ENCODE assay signal across 15 cellular contexts in the genomic region with DNA sequence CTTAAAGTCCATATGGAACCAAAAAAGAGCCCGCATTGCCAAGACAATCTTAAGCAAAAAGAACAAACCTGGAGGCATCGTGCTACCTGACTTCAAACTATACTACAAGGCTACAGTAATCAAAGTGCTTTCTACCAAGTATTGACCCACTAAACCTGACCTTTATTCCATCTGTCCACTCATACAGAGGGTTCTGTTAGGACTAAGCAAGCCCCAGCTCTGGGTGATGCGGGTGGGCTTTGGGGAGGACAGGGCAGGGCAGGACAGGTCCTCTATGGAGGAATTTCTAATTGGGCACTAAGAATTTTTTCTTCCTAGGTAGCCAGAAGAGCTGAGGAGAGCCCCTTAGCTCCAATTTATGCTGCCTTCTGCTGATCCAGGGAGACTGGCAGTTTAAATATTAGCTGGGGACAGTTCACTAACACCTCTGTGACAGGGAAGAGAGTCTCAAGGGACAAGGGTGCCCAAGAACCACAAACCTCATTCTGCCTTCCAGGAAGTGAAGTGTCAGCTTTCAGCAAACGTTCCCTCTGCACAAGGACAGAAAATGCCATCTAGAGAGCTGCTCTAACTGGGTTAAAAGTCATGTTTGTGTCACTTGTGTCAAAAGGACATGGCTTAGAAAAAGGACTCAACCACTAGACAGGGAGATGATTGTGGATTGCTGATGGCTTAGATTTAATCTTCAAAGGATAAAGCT.
DNase-seq lines count a peak whose midpoint lies in the region; ATAC-seq and TF ChIP-seq lines count a peak whose summit lies in the region.
"Had no signal": no experiment of that assay in that cellular context is flagged by ENCODE, and none has a peak within 500 bp of the region (broad histone marks: within the 10 kb centered on the region; RNA-seq: fewer than 3 reads in every experiment).

No MANE protein-coding gene starts in this region.

- no peaks in the 10 kb centered on the region for H3K36me3 ChIP-seq in MM.1S (replicated peaks; ENCODE audit: insufficient read depth, low read length)
- H3K36me3 ChIP-seq: cardiac muscle cell, Peyer's patch, spleen had no signal

- TF ChIP-seq CTCF in MM.1S (IDR thresholded peaks at IDR 0.05; ENCODE audit: low read length) = no peak

- H3K27ac ChIP-seq in MM.1S (ENCODE audit: low read length) = no peak overlapping the region
- H3K27ac ChIP-seq in right cardiac atrium (ENCODE audit: low read length) = no peak overlapping the region
- H3K27ac ChIP-seq: cardiac muscle cell, Peyer's patch, spleen had no signal

- 75% methylated on average over 4 of the region's 4 CpGs for WGBS in right cardiac atrium

- no peaks in the 10 kb centered on the region for H3K79me2 ChIP-seq in MM.1S (ENCODE audit: low read length)

- DNase-seq in H4 (ENCODE audit: low spot score) = peak; percentile 16
- DNase-seq in MM.1S = peak; percentile 63
- no peak for DNase-seq in right cardiac atrium
- DNase-seq in activated effector memory CD4-positive, alpha-beta T cell treated with Interleukin-2 at 50 U/mL for 16 hours = no peak
- no peak for DNase-seq in stimulated activated CD4-positive, alpha-beta T cell treated with anti-CD3 and anti-CD28 coated beads, Interleukin-15, amount 100 ng/mL, for 24 hours
- DNase-seq in NCI-H748 treated with DMSO at 0.1 percent for 48 hours (lab: John Stamatoyannopoulos, UW) = no peak
- DNase-seq: activated effector memory CD4-positive, alpha-beta T cell treated with anti-CD3 and anti-CD28 coated beads, Interleukin-2, amount 50 U/mL, for 16 hours; immature natural killer cell; naive thymus-derived CD4-positive, alpha-beta T cell; NCI-H146; Peyer's patch; spleen had no signal

- no peaks in the 10 kb centered on the region for H4K20me1 ChIP-seq in MM.1S (ENCODE audit: insufficient read depth, low read length)

- intact Hi-C loops in right cardiac atrium (cut with DNase I) = no loop called here

- H2AFZ ChIP-seq in MM.1S (ENCODE audit: low read length) = no peak overlapping the region

- no peaks in the 10 kb centered on the region for H3K9me3 ChIP-seq in MM.1S (replicated peaks; ENCODE audit: insufficient read depth, low read length)
- H3K9me3 ChIP-seq in right cardiac atrium (ENCODE audit: control insufficient read depth, low read length) = no peaks in the 10 kb centered on the region
- H3K9me3 ChIP-seq: Peyer's patch had no signal

- H3K4me3 ChIP-seq in MM.1S (ENCODE audit: low read length) = no peak overlapping the region
- no peak overlapping the region for H3K4me3 ChIP-seq in right cardiac atrium (ENCODE audit: low read length)
- H3K4me3 ChIP-seq: cardiac muscle cell, Peyer's patch, spleen had no signal

- ATAC-seq in GM18870 (IDR thresholded peaks at IDR 0.05; ENCODE audit: unreplicated experiment) (peak; percentile 97), right cardiac atrium (peak; percentile 75 to 81), HG03520 (IDR thresholded peaks at IDR 0.05; ENCODE audit: unreplicated experiment) (no peak)
- ATAC-seq: naive thymus-derived CD4-positive, alpha-beta T cell had no signal

- no peaks in the 10 kb centered on the region for H3K9me2 ChIP-seq in MM.1S (replicated peaks; ENCODE audit: insufficient read depth, low read length)

- H3F3A ChIP-seq in MM.1S (ENCODE audit: insufficient read depth, low read length) = no peaks in the 10 kb centered on the region

- H3K4me2 ChIP-seq in MM.1S (ENCODE audit: low read depth, low read length) = no peak overlapping the region

- no peak overlapping the region for H3K9ac ChIP-seq in MM.1S (ENCODE audit: low read length)

- H3K4me1 ChIP-seq in MM.1S (ENCODE audit: low read length) (no peaks in the 10 kb centered on the region), right cardiac atrium (ENCODE audit: control insufficient read depth, insufficient read depth, low read length) (no peaks in the 10 kb centered on the region)
- H3K4me1 ChIP-seq: Peyer's patch, spleen had no signal

- H3K27me3 ChIP-seq in MM.1S (replicated peaks; ENCODE audit: insufficient read depth, low read length) (no peaks in the 10 kb centered on the region), right cardiac atrium (ENCODE audit: control insufficient read depth, insufficient read depth) (no peaks in the 10 kb centered on the region)
- H3K27me3 ChIP-seq: cardiac muscle cell, Peyer's patch, spleen had no signal

Comparison
In these comparisons a context has a peak if more than half of its experiments do, and no peak if none do; other contexts are left out.
1. DNase-seq: peak in H4 (single experiment) and MM.1S (single experiment); none in right cardiac atrium (0 of 3), activated effector memory CD4-positive, alpha-beta T cell treated with Interleukin-2 at 50 U/mL for 16 hours (single experiment), stimulated activated CD4-positive, alpha-beta T cell treated with anti-CD3 and anti-CD28 coated beads, Interleukin-15, amount 100 ng/mL, for 24 hours (single experiment) and NCI-H748 treated with DMSO at 0.1 percent for 48 hours (single experiment).